In genomic region chr2:96265349-96265839, GRCh38 we compare ENCODE assay signal across 8 cellular contexts.
DNase-seq lines count a peak whose midpoint lies in the region; ATAC-seq and TF ChIP-seq lines count a peak whose summit lies in the region.

No MANE protein-coding gene starts in this region.

- no peak for TF ChIP-seq CTCF in SU-DHL-6 (IDR thresholded peaks at IDR 0.05; ENCODE audit: insufficient read depth, low read length, poor library complexity, severe bottlenecking)

- no peaks in the 10 kb centered on the region for H3F3A ChIP-seq in SU-DHL-6 (ENCODE audit: insufficient read depth)

- H3K9ac ChIP-seq in SU-DHL-6 (ENCODE audit: low read length) = peak overlapping the region; percentile 81

- H3K27me3 ChIP-seq in SU-DHL-6 (ENCODE audit: low read length) (no peaks in the 10 kb centered on the region), layer of hippocampus (ENCODE audit: control insufficient read depth, insufficient read depth, low read length) (no peaks in the 10 kb centered on the region)

- H3K27ac ChIP-seq in SU-DHL-6 (ENCODE audit: low read depth, low read length) (peak overlapping the region; percentile 40), layer of hippocampus (ENCODE audit: low read depth, low read length) (peak overlapping the region; percentile 86)

- peak overlapping the region; percentile 77 for H2AFZ ChIP-seq in SU-DHL-6 (ENCODE audit: low read depth, low read length, severe bottlenecking)

- peak; percentile 23 for ATAC-seq in HG03045 (IDR thresholded peaks at IDR 0.05; ENCODE audit: unreplicated experiment)

- H3K36me3 ChIP-seq in SU-DHL-6 (ENCODE audit: low read length) = peaks cover 3% of the 10 kb centered on the region; the same call in 1 of the 2 replicates

- H3K4me3 ChIP-seq in SU-DHL-6 (ENCODE audit: insufficient read depth, low read length, poor library complexity, severe bottlenecking) = peak overlapping the region; percentile 93

- peaks cover 66% of the 10 kb centered on the region for H3K79me2 ChIP-seq in SU-DHL-6 (ENCODE audit: insufficient read depth, low read length)

- no peaks in the 10 kb centered on the region for H3K9me3 ChIP-seq in SU-DHL-6 (ENCODE audit: insufficient read depth, low read length)

- no peaks in the 10 kb centered on the region for H4K20me1 ChIP-seq in SU-DHL-6 (ENCODE audit: low read depth, low read length)

- DNase-seq in activated CD4-positive, alpha-beta T cell treated with anti-CD3 and anti-CD28 coated beads for 4 hours = peak; percentile 33 to 43
- no peak for DNase-seq in activated CD4-positive, alpha-beta T cell treated with anti-CD3 and anti-CD28 coated beads, Interleukin-2, amount 50 U/mL, for 4 hours
- peak; percentile 15 for DNase-seq in central memory CD4-positive, alpha-beta T cell
- DNase-seq in stimulated activated CD8-positive, alpha-beta memory T cell treated with anti-CD3 and anti-CD28 coated beads, Interleukin-7, amount 100 ng/mL, for 4 hours (ENCODE audit: low read depth in 2 of 2) = peak; percentile 17 to 32
- DNase-seq in T1000 (lab: John Stamatoyannopoulos, UW) = no peak

- peak overlapping the region; percentile 72 for H3K4me2 ChIP-seq in SU-DHL-6 (ENCODE audit: low read depth, low read length, poor library complexity, severe bottlenecking)

- H3K9me2 ChIP-seq in SU-DHL-6 (replicated peaks; ENCODE audit: insufficient read depth, low read length) = no peaks in the 10 kb centered on the region

Comparison
In these comparisons a context has a peak if more than half of its experiments do, and no peak if none do; other contexts are left out.
1. DNase-seq: peak in activated CD4-positive, alpha-beta T cell treated with anti-CD3 and anti-CD28 coated beads for 4 hours (2 of 2), central memory CD4-positive, alpha-beta T cell (single experiment) and stimulated activated CD8-positive, alpha-beta memory T cell treated with anti-CD3 and anti-CD28 coated beads, Interleukin-7, amount 100 ng/mL, for 4 hours (2 of 2); none in activated CD4-positive, alpha-beta T cell treated with anti-CD3 and anti-CD28 coated beads, Interleukin-2, amount 50 U/mL, for 4 hours (0 of 2) and T1000 (single experiment).